In the genomic region with DNA sequence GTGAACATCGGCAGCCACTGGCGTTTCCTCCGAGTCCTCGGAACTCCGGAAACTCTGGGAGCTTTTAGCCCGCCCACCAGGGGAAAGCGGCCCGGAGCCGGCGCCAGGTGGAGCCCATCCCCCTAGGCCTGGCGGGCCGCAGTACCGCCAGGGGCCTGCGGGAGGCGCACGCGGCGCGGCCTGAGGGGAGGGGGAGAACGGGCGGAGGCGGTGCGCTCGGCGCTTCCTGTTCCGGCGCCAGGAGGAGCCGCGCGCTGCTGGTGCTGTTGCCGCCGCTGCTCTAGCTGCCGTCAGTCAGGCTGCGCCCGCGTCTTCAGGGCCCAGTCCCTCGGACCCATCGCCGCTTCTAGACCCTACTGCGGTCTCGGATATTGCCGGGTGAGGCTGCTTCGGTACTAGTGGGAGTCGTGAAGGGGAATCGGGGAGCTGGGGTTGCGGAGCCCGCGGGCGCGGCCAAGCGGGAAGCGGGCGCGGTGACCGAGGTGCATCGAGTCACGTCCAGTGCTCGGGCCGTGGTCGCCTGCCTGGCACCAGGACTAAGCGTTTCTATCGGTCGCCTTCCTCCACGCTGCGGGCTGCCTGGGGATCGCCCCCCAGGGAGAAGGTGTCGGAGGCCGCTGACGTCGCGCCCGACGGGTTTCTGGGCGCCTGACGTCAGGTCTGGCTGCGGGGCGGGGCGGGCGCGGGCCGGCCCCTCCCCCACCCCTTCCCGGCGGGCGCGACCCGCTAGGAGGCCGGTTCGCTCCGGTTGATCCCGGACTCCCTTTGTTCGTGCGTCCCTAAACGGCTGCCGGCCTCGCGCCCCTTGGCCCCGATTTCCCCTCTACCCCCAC, we compare ENCODE assay signal across 8 cellular contexts. TPM values are rescaled to one million over a fixed set of nuclear protein-coding genes. Genes with fewer than 3 reads are reported as not detected.
A peak's percentile ranks its signal among the peaks of the same experiment; 100 is the strongest.
DNase-seq lines count a peak whose midpoint lies in the region; ATAC-seq and TF ChIP-seq lines count a peak whose summit lies in the region.

Gene MAPK1IP1L, plus strand, starts transcription at position 222 of the 833 bp plus-strand sequence. CDS start 10,037 bp downstream, outside the sequence.

- peaks cover 16% of the 10 kb centered on the region for H3F3A ChIP-seq in smooth muscle cell (ENCODE audit: low read depth)

- ATAC-seq in GM18868 (IDR thresholded peaks at IDR 0.05; ENCODE audit: unreplicated experiment) (peak; percentile 89), HG03108 (IDR thresholded peaks at IDR 0.05; ENCODE audit: unreplicated experiment) (peak; percentile 91)

- peak within 1 kb of the TSS; percentile 100 for H3K9ac ChIP-seq in smooth muscle cell (ENCODE audit: low read depth)

- intact Hi-C loops in breast epithelium (cut with DNase I; ENCODE audit: low total_unique reads), result no loop called here

- DNase-seq in ACHN, result peak; percentile 86
- DNase-seq in NCI-H2196 (lab: John Stamatoyannopoulos, UW; ENCODE audit: unreplicated experiment), result peak; percentile 92
- peak; percentile 88 to 94 for DNase-seq in breast epithelium (ENCODE audit: low spot score in 2 of 2)
- DNase-seq in iPS-NIHi11 (ENCODE audit: low spot score), result peak; percentile 97
- DNase-seq in smooth muscle cell (lab: John Stamatoyannopoulos, UW; ENCODE audit: unreplicated experiment), result peak; percentile 92

- peak within 1 kb of the TSS; percentile 53 for H2AFZ ChIP-seq in smooth muscle cell (ENCODE audit: low read depth)

- peaks cover 45% of the 10 kb centered on the region for H4K20me1 ChIP-seq in smooth muscle cell (ENCODE audit: low read depth)

- H3K27me3 ChIP-seq in breast epithelium (no peaks in the 10 kb centered on the region), smooth muscle cell (ENCODE audit: low read depth) (no peaks in the 10 kb centered on the region)

- H3K27ac ChIP-seq in VCaP (peak within 1 kb of the TSS; percentile 95), breast epithelium (peak within 1 kb of the TSS; percentile 99 to 100), smooth muscle cell (ENCODE audit: low read depth) (peak within 1 kb of the TSS; percentile 100)

- 2% methylated on average over 63 of the region's 97 CpGs for WGBS in smooth muscle cell (ENCODE audit: low lambda C conversion rate)

- in situ Hi-C loops in ACHN (cut with HindIII; ENCODE audit: low pct_ligation_motif_present, low pct_unique_long_range_greater_than_20kb, low sequenced_read_pairs), result no loop called here

- peak within 1 kb of the TSS; percentile 90 for H3K4me2 ChIP-seq in smooth muscle cell

- H3K4me1 ChIP-seq in breast epithelium (peaks cover 0 to 9% of the 10 kb centered on the region in 2 donors), smooth muscle cell (ENCODE audit: low read depth) (peaks cover 25% of the 10 kb centered on the region)

- TF ChIP-seq POLR2A in breast epithelium (IDR thresholded peaks at IDR 0.05), result peak; percentile 96

- H3K4me3 ChIP-seq in breast epithelium, result peak within 1 kb of the TSS; percentile 92 to 96 (median 96)
- H3K4me3 ChIP-seq in smooth muscle cell, result peak within 1 kb of the TSS; percentile 91

- H3K79me2 ChIP-seq in smooth muscle cell (ENCODE audit: low read depth), result peaks cover 47% of the 10 kb centered on the region

- H3K36me3 ChIP-seq in breast epithelium (no peaks in the 10 kb centered on the region), smooth muscle cell (ENCODE audit: low read depth) (no peaks in the 10 kb centered on the region)

- peak; percentile 99 for TF ChIP-seq CTCF in VCaP (conservative IDR thresholded peaks at IDR 0.05)
- TF ChIP-seq CTCF in breast epithelium (IDR thresholded peaks at IDR 0.05), result peak; percentile 99 to 100 (median 99)
- peak; percentile 99 for TF ChIP-seq CTCF in smooth muscle cell (IDR thresholded peaks at IDR 0.05; ENCODE audit: borderline replicate concordance, insufficient read depth, poor library complexity, severe bottlenecking)

- H3K9me3 ChIP-seq in breast epithelium (no peaks in the 10 kb centered on the region), smooth muscle cell (replicated peaks; ENCODE audit: low read depth) (no peaks in the 10 kb centered on the region)

RNA-seq across cellular contexts. Expression of gene MAPK1IP1L, which starts in this region (rescaled TPM):
- total RNA-seq in breast epithelium, result 10 to 100 TPM; 37.7 to 60.4 (median 39.4) TPM
- total RNA-seq in smooth muscle cell, result 109 and 176 TPM in 2 replicates
- polyA plus RNA-seq in smooth muscle cell, result 89.0 and 89.7 TPM in 2 replicates

Comparison
In these comparisons a context has a peak if more than half of its experiments do, and no peak if none do; other contexts are left out.
1. Peak in every context shown above with its lines: DNase-seq, ATAC-seq, H3K4me3 ChIP-seq and H3K27ac ChIP-seq.